In the genomic region with DNA sequence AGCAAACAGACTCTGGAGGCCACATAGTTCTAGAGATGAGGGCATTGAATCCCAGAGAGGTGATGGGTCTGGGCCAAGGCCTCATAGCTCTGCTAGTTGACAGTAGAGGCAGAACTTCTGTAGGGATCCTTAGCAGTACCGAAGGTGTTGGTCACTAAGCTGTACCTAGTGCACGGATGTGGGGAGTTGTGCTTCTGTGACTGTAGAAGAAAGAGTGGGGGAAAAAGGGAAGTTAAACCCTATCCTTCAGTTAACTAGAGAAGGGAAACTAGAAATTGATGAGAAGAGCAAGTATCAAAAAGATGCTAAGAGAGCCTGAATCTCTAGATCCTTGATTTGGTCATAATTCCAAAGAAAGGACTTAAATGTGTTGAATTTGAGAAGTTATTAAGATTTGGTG, we compare ENCODE assay signal across 12 cellular contexts.
DNase-seq lines count a peak whose midpoint lies in the region; ATAC-seq, FAIRE-seq and TF ChIP-seq lines count a peak whose summit lies in the region.
"Had no signal": no experiment of that assay in that cellular context is flagged by ENCODE, and none has a peak within 500 bp of the region (broad histone marks: within the 10 kb centered on the region; RNA-seq: fewer than 3 reads in every experiment).

No MANE protein-coding gene starts in this region.

- H3K9me3 ChIP-seq in stomach (peaks cover 0 to 10% (median 5%) of the 10 kb centered on the region in 4 donors), small intestine (ENCODE audit: control insufficient read depth, low read depth) (no peaks in the 10 kb centered on the region)

- peaks cover 5% of the 10 kb centered on the region; the same call in 1 of the 2 replicates for H3K27me3 Mint-ChIP-seq in WTC11 (ENCODE audit: low read depth)
- H3K27me3 Mint-ChIP-seq in stimulated activated naive CD8-positive, alpha-beta T cell treated with anti-CD3 and anti-CD28 coated beads, Interleukin-15, amount 100 ng/mL, for 72 hours: no peaks in the 10 kb centered on the region

- 77 to 92% (median 89%) methylated on average over 2 of the region's 2 CpGs for WGBS in stomach, 5 donors
- WGBS in small intestine, 3 donors: 79 to 97% (median 90%) methylated on average over 2 of the region's 2 CpGs

- H3K4me3 ChIP-seq in stomach (no peak overlapping the region), small intestine (ENCODE audit: low read depth in 1 of 2, low read length in 2 of 2) (no peak overlapping the region)
- H3K4me3 ChIP-seq: dorsolateral prefrontal cortex had no signal

- no peak overlapping the region for H3K27ac ChIP-seq in stomach
- H3K27ac ChIP-seq in small intestine (ENCODE audit: low read depth in 1 of 2, low read length in 1 of 2): no peak overlapping the region
- H3K27ac ChIP-seq: dorsolateral prefrontal cortex had no signal

- POLR2A ChIA-PET in WTC11 (lab: Charles Lee): no interaction called here

- H3K36me3 Mint-ChIP-seq in WTC11: peaks cover 24% of the 10 kb centered on the region
- H3K36me3 Mint-ChIP-seq: CD14-positive monocyte had no signal

- no peak overlapping the region for H3K27ac Mint-ChIP-seq in WTC11
- H3K27ac Mint-ChIP-seq in stimulated activated naive CD8-positive, alpha-beta T cell treated with anti-CD3 and anti-CD28 coated beads, Interleukin-15, amount 100 ng/mL, for 72 hours: no peak overlapping the region

- H3K4me1 Mint-ChIP-seq in WTC11: peaks cover 5% of the 10 kb centered on the region; the same call in 1 of the 2 replicates
- no peaks in the 10 kb centered on the region for H3K4me1 Mint-ChIP-seq in stimulated activated naive CD8-positive, alpha-beta T cell treated with anti-CD3 and anti-CD28 coated beads, Interleukin-15, amount 100 ng/mL, for 72 hours

- no peak for TF ChIP-seq POLR2A in stomach (IDR thresholded peaks at IDR 0.05)

- intact Hi-C loops in stomach (cut with DNase I; ENCODE audit: low total_unique reads): no loop called here

- FAIRE-seq in small intestine (lab: Jason Lieb, UNC): no peak

- H3K9me3 Mint-ChIP-seq in WTC11: peaks cover 33% of the 10 kb centered on the region
- peaks cover 2 to 14% of the 10 kb centered on the region in 2 donors for H3K9me3 Mint-ChIP-seq in stimulated activated naive CD8-positive, alpha-beta T cell treated with anti-CD3 and anti-CD28 coated beads, Interleukin-15, amount 100 ng/mL, for 72 hours

- no peak for TF ChIP-seq CTCF in WTC11 (IDR thresholded peaks at IDR 0.05)
- no peak for TF ChIP-seq CTCF in stomach (IDR thresholded peaks at IDR 0.05)

- H3K4me1 ChIP-seq in stomach (no peaks in the 10 kb centered on the region), small intestine (ENCODE audit: control insufficient read depth in 2 of 2, insufficient read depth in 1 of 2, low read depth in 1 of 2, low read length in 1 of 2) (no peaks in the 10 kb centered on the region)

- TF ChIP-seq EP300 in stomach (IDR thresholded peaks at IDR 0.05): no peak

- DNase-seq in germinal center (ENCODE audit: low spot score) (peak; percentile 41), WTC11 (ENCODE audit: low spot score) (no peak), stomach (no peak), small intestine (no peak)
- DNase-seq in stimulated activated naive CD8-positive, alpha-beta T cell treated with anti-CD3 and anti-CD28 coated beads, Interleukin-15, amount 100 ng/mL, for 72 hours: no peak
- DNase-seq: dorsolateral prefrontal cortex, foreskin melanocyte, GOT3 had no signal

- H3K36me3 ChIP-seq in stomach: no peaks in the 10 kb centered on the region
- no peaks in the 10 kb centered on the region for H3K36me3 ChIP-seq in small intestine (ENCODE audit: control insufficient read depth in 2 of 2, insufficient read depth in 2 of 2, low read length in 2 of 2)

- CTCF ChIA-PET in WTC11 (lab: Charles Lee): no interaction called here

- no peaks in the 10 kb centered on the region for H3K27me3 ChIP-seq in stomach
- H3K27me3 ChIP-seq in small intestine (ENCODE audit: control insufficient read depth in 2 of 2, insufficient read depth in 2 of 2, low read length in 2 of 2): no peaks in the 10 kb centered on the region
- H3K27me3 ChIP-seq: dorsolateral prefrontal cortex had no signal

- no peak overlapping the region for H3K4me3 Mint-ChIP-seq in WTC11
- no peak overlapping the region for H3K4me3 Mint-ChIP-seq in stimulated activated naive CD8-positive, alpha-beta T cell treated with anti-CD3 and anti-CD28 coated beads, Interleukin-15, amount 100 ng/mL, for 72 hours
- H3K4me3 Mint-ChIP-seq: CD14-positive monocyte had no signal

- ATAC-seq in GM18868 (IDR thresholded peaks at IDR 0.05; ENCODE audit: unreplicated experiment): peak; percentile 31
- peak; percentile 67 for ATAC-seq in GM21723 (IDR thresholded peaks at IDR 0.05; ENCODE audit: unreplicated experiment)
- peak; percentile 49 for ATAC-seq in HG03460 (IDR thresholded peaks at IDR 0.05; ENCODE audit: unreplicated experiment)
- no peak for ATAC-seq in WTC11
- ATAC-seq in stimulated activated naive CD8-positive, alpha-beta T cell treated with anti-CD3 and anti-CD28 coated beads, Interleukin-15, amount 100 ng/mL, for 72 hours: no peak

TF ChIP-seq in WTC11, 78 proteins besides CTCF, POLR2A, EP300 and RAD21:
- no peak for TF ChIP-seq NFATC4 (CRISPR knock-in tag; IDR thresholded peaks at IDR 0.05)

Comparison
In these comparisons a context has a peak if more than half of its experiments do, and no peak if none do; other contexts are left out.
1. ATAC-seq: peak in GM18868 (single experiment), GM21723 (single experiment) and HG03460 (single experiment); none in WTC11 (single experiment) and stimulated activated naive CD8-positive, alpha-beta T cell treated with anti-CD3 and anti-CD28 coated beads, Interleukin-15, amount 100 ng/mL, for 72 hours (single experiment).